In the genomic region with DNA sequence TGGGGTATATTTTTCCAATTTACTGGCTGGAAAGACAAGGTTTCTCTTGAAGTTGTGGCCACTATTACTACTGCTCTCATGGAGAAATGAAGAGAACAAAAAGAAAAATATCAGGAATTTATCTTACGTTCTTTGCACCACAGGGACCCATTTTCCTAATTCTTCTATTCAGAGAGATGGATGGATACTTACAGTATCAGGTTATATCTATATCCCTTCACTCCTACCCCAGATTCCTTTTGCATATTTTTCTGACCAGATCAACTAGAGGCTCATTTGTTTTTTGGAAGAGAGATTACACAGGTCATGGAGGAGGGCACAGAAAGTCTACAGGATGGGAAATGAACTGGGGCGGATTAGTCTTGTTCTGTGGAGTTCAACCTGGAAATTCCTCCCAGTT, we compare ENCODE assay signal across 23 cellular contexts.
DNase-seq lines count a peak whose midpoint lies in the region; FAIRE-seq and TF ChIP-seq lines count a peak whose summit lies in the region.
"Had no signal": no experiment of that assay in that cellular context is flagged by ENCODE, and none has a peak within 500 bp of the region (broad histone marks: within the 10 kb centered on the region; RNA-seq: fewer than 3 reads in every experiment).

No MANE protein-coding gene starts in this region.

- H3K27me3 ChIP-seq in astrocyte (ENCODE audit: insufficient read depth, low read length) (no peaks in the 10 kb centered on the region), mesenchymal stem cell (ENCODE audit: control insufficient read depth in 1 of 2, insufficient read depth in 1 of 2, low read length in 2 of 2) (no peaks in the 10 kb centered on the region), H9 (ENCODE audit: insufficient read depth, low read length) (no peaks in the 10 kb centered on the region)
- H3K27me3 ChIP-seq: BLaER1 treated with 17β-estradiol and CSF1 and Interleukin-3, amounts not matched to agents 10 nM and 100 nM had no signal

- H4K91ac ChIP-seq in mesenchymal stem cell (ENCODE audit: low read length) (no peak overlapping the region), H9 (ENCODE audit: insufficient read length, low read depth, low read length) (no peak overlapping the region)

- no peak overlapping the region for H2BK5ac ChIP-seq in mesenchymal stem cell (ENCODE audit: low read depth, low read length, poor library complexity, severe bottlenecking)
- H2BK5ac ChIP-seq in H9 (ENCODE audit: insufficient read length, low read length): no peak overlapping the region

- no peaks in the 10 kb centered on the region for H3K4me1 ChIP-seq in astrocyte (ENCODE audit: insufficient read depth, low read length)
- H3K4me1 ChIP-seq in mesenchymal stem cell (ENCODE audit: control insufficient read depth, insufficient read depth, low read depth, low read length): no peaks in the 10 kb centered on the region
- no peaks in the 10 kb centered on the region for H3K4me1 ChIP-seq in H9 (ENCODE audit: insufficient read depth, low read length)
- H3K4me1 ChIP-seq: A549; BLaER1 treated with 17β-estradiol and CSF1 and Interleukin-3, amounts not matched to agents 10 nM and 100 nM; Caco-2 had no signal

- no peak overlapping the region for H2BK120ac ChIP-seq in mesenchymal stem cell (ENCODE audit: low read depth, low read length)
- H2BK120ac ChIP-seq in H9 (ENCODE audit: low read depth, low read length, poor library complexity, severe bottlenecking): no peak overlapping the region

- no peak overlapping the region for H2AFZ ChIP-seq in astrocyte (ENCODE audit: low read depth, low read length)
- no peak overlapping the region for H2AFZ ChIP-seq in mesenchymal stem cell (ENCODE audit: low read depth, low read length)
- no peak overlapping the region for H2AFZ ChIP-seq in H9 (ENCODE audit: low read length)

- H3K27ac ChIP-seq in astrocyte (ENCODE audit: low read depth, low read length): no peak overlapping the region
- H3K27ac ChIP-seq in mesenchymal stem cell (ENCODE audit: low read length, poor library complexity, severe bottlenecking): no peak overlapping the region
- H3K27ac ChIP-seq in H9 (ENCODE audit: insufficient read length, low read depth, low read length): no peak overlapping the region
- H3K27ac ChIP-seq: 22Rv1; A549; BLaER1 treated with 17β-estradiol and CSF1 and Interleukin-3, amounts not matched to agents 10 nM and 100 nM; C4-2B had no signal

- TF ChIP-seq CTCF in astrocyte (IDR thresholded peaks at IDR 0.05; ENCODE audit: insufficient read depth, low read depth, low read length) (no peak), mesothelial cell of epicardium (IDR thresholded peaks at IDR 0.05; ENCODE audit: unreplicated experiment) (no peak), type B pancreatic cell (conservative IDR thresholded peaks at IDR 0.05) (no peak), H9 (conservative IDR thresholded peaks at IDR 0.05) (no peak)

- H3K4ac ChIP-seq in mesenchymal stem cell (ENCODE audit: low read depth in 1 of 2, low read length in 2 of 2) (no peak overlapping the region), H9 (ENCODE audit: low read depth, low read length) (no peak overlapping the region)

- H4K20me1 ChIP-seq in astrocyte (ENCODE audit: insufficient read depth, low read length) (no peaks in the 10 kb centered on the region), H9 (ENCODE audit: control insufficient read depth, insufficient read depth, insufficient read length) (no peaks in the 10 kb centered on the region)
- H4K20me1 ChIP-seq: BLaER1 treated with 17β-estradiol and CSF1 and Interleukin-3, amounts not matched to agents 10 nM and 100 nM had no signal

- no peak overlapping the region for H3K4me2 ChIP-seq in astrocyte (ENCODE audit: low read length)
- H3K4me2 ChIP-seq in mesenchymal stem cell (ENCODE audit: low read length, poor library complexity, severe bottlenecking): no peak overlapping the region
- H3K4me2 ChIP-seq in H9 (ENCODE audit: insufficient read depth, insufficient read length, low read length): no peak overlapping the region
- H3K4me2 ChIP-seq: A549; BLaER1 treated with 17β-estradiol and CSF1 and Interleukin-3, amounts not matched to agents 10 nM and 100 nM had no signal

- H3K23me2 ChIP-seq in H9 (ENCODE audit: insufficient read length, low read depth, low read length, poor library complexity, severe bottlenecking): no peaks in the 10 kb centered on the region

- no peak overlapping the region for H4K5ac ChIP-seq in H9 (ENCODE audit: insufficient read length, low read depth, low read length)

- no peaks in the 10 kb centered on the region for H3K79me1 ChIP-seq in mesenchymal stem cell (replicated peaks; ENCODE audit: low read length, poor library complexity, severe bottlenecking)
- H3K79me1 ChIP-seq in H9 (ENCODE audit: insufficient read depth, low read depth, low read length, poor library complexity, severe bottlenecking): no peaks in the 10 kb centered on the region

- no peak overlapping the region for H3K18ac ChIP-seq in mesenchymal stem cell (ENCODE audit: low read depth in 1 of 2, low read length in 2 of 2)
- no peak overlapping the region for H3K18ac ChIP-seq in H9 (ENCODE audit: insufficient read length, low read depth, low read length)

- H3K4me1 Mint-ChIP-seq in astrocyte (ENCODE audit: low read depth, unreplicated experiment): no peaks in the 10 kb centered on the region
- H3K4me1 Mint-ChIP-seq in mesothelial cell of epicardium: peaks cover 24% of the 10 kb centered on the region
- H3K4me1 Mint-ChIP-seq in type B pancreatic cell (ENCODE audit: unreplicated experiment): peaks cover 6% of the 10 kb centered on the region
- no peaks in the 10 kb centered on the region for H3K4me1 Mint-ChIP-seq in H9
- H3K4me1 Mint-ChIP-seq: B cell had no signal

- H3K9ac ChIP-seq in astrocyte (ENCODE audit: low read length) (no peak overlapping the region), mesenchymal stem cell (ENCODE audit: low read length) (no peak overlapping the region), H9 (ENCODE audit: extremely low read depth, insufficient read length, low read length) (no peak overlapping the region)
- H3K9ac ChIP-seq: BLaER1 treated with 17β-estradiol and CSF1 and Interleukin-3, amounts not matched to agents 10 nM and 100 nM had no signal

- H3K9me3 Mint-ChIP-seq in astrocyte (ENCODE audit: unreplicated experiment) (peaks cover 2% of the 10 kb centered on the region), mesothelial cell of epicardium (peaks cover 40% of the 10 kb centered on the region), type B pancreatic cell (peaks cover 12% of the 10 kb centered on the region), H9 (peaks cover 8 to 24% of the 10 kb centered on the region in 2 experiments; a peak in 4 of 5 replicates)

- FAIRE-seq in astrocyte (lab: Jason Lieb, UNC): no peak
- FAIRE-seq: A549, D721Med, G401.6, GM12891, GM19239 had no signal

- H2AK5ac ChIP-seq in mesenchymal stem cell (ENCODE audit: low read length, severe bottlenecking): no peak overlapping the region
- H2AK5ac ChIP-seq in H9 (ENCODE audit: insufficient read length, low read length): no peak overlapping the region

- H3T11ph ChIP-seq in H9 (ENCODE audit: low read length): no peak overlapping the region

- H3K27me3 Mint-ChIP-seq in astrocyte (ENCODE audit: low read depth, unreplicated experiment) (no peaks in the 10 kb centered on the region), mesothelial cell of epicardium (ENCODE audit: low read depth) (no peaks in the 10 kb centered on the region), type B pancreatic cell (no peaks in the 10 kb centered on the region), H9 (ENCODE audit: low read depth) (peaks cover 3% of the 10 kb centered on the region)
- H3K27me3 Mint-ChIP-seq: B cell; CD4-positive, alpha-beta T cell had no signal

- H2BK15ac ChIP-seq in mesenchymal stem cell (ENCODE audit: low read depth, poor library complexity, severe bottlenecking) (no peak overlapping the region), H9 (ENCODE audit: low read depth, low read length) (no peak overlapping the region)

- H3K14ac ChIP-seq in mesenchymal stem cell (ENCODE audit: low read length in 2 of 2) (no peak overlapping the region), H9 (ENCODE audit: insufficient read depth, low read length) (no peak overlapping the region)

- no peaks in the 10 kb centered on the region for H3K36me3 ChIP-seq in astrocyte (ENCODE audit: insufficient read depth, low read length)
- no peaks in the 10 kb centered on the region for H3K36me3 ChIP-seq in mesenchymal stem cell (ENCODE audit: control insufficient read depth in 1 of 2, insufficient read depth in 2 of 2, low read depth in 1 of 2, low read length in 2 of 2)
- H3K36me3 ChIP-seq: BLaER1 treated with 17β-estradiol and CSF1 and Interleukin-3, amounts not matched to agents 10 nM and 100 nM had no signal

- no peaks in the 10 kb centered on the region for H3K36me3 Mint-ChIP-seq in astrocyte (ENCODE audit: low read depth, unreplicated experiment)
- peaks cover 15% of the 10 kb centered on the region for H3K36me3 Mint-ChIP-seq in mesothelial cell of epicardium
- peaks cover 12% of the 10 kb centered on the region for H3K36me3 Mint-ChIP-seq in type B pancreatic cell
- peaks cover 9 to 29% (median 17%) of the 10 kb centered on the region in 3 experiments for H3K36me3 Mint-ChIP-seq in H9 (ENCODE audit: insufficient read depth in 1 of 3, low read depth in 3 of 3)
- H3K36me3 Mint-ChIP-seq: CD8-positive, alpha-beta T cell had no signal

- DNase-seq in NCI-H226: peak; percentile 37
- DNase-seq in astrocyte (ENCODE audit: low read depth): peak; percentile 37
- DNase-seq in mesothelial cell of epicardium (ENCODE audit: low spot score in 2 of 2, unreplicated experiment in 2 of 2): no peak
- no peak for DNase-seq in type B pancreatic cell (ENCODE audit: extremely low spot score, unreplicated experiment)
- DNase-seq in mesenchymal stem cell: no peak
- DNase-seq in KG1 (lab: John Stamatoyannopoulos, UW): no peak
- no peak for DNase-seq in H9
- DNase-seq: AML-193; Caco-2; Calu3; CD4-positive, alpha-beta T cell; CD8-positive, alpha-beta T cell; DMS79 treated with DMSO at 0.1 percent for 48 hours; GF-D8 had no signal

- H4K8ac ChIP-seq in mesenchymal stem cell (ENCODE audit: low read length) (no peak overlapping the region), H9 (replicated peaks; ENCODE audit: insufficient read length, low read depth, low read length) (no peak overlapping the region)

- H3K23ac ChIP-seq in mesenchymal stem cell (ENCODE audit: low read length in 2 of 2) (no peak overlapping the region), H9 (ENCODE audit: insufficient read length, low read depth, low read length) (no peak overlapping the region)

- H3K79me2 ChIP-seq in astrocyte (ENCODE audit: insufficient read depth, low read length) (no peaks in the 10 kb centered on the region), H9 (ENCODE audit: insufficient read depth, low read length) (no peaks in the 10 kb centered on the region)

- 90% methylated on average over 1 of the region's 2 CpGs for WGBS in mesenchymal stem cell
- no CpG with 5 or more reads among the region's 2 CpGs for WGBS in H9 (ENCODE audit: extremely low coverage, insufficient read length, low lambda C conversion rate)

- H2BK20ac ChIP-seq in H9 (ENCODE audit: low read depth, low read length, poor library complexity, severe bottlenecking): no peak overlapping the region

- H3K4me3 Mint-ChIP-seq in astrocyte (ENCODE audit: unreplicated experiment) (no peak overlapping the region), mesothelial cell of epicardium (no peak overlapping the region), type B pancreatic cell (no peak overlapping the region), H9 (no peak overlapping the region)
- H3K4me3 Mint-ChIP-seq: B cell; CD4-positive, alpha-beta T cell; CD8-positive, alpha-beta T cell had no signal

- no peak overlapping the region for H3K27ac Mint-ChIP-seq in astrocyte (ENCODE audit: unreplicated experiment)
- H3K27ac Mint-ChIP-seq in mesothelial cell of epicardium: peak overlapping the region; percentile 83
- H3K27ac Mint-ChIP-seq in type B pancreatic cell: peak overlapping the region; percentile 4
- H3K27ac Mint-ChIP-seq in H9: no peak overlapping the region
- H3K27ac Mint-ChIP-seq: B cell; CD4-positive, alpha-beta T cell; CD8-positive, alpha-beta T cell had no signal

- H2BK12ac ChIP-seq in mesenchymal stem cell (ENCODE audit: low read length in 2 of 2) (no peak overlapping the region), H9 (ENCODE audit: insufficient read length, low read depth, low read length) (no peak overlapping the region)

- H3K9me3 ChIP-seq in astrocyte (ENCODE audit: insufficient read depth, low read depth, low read length) (no peaks in the 10 kb centered on the region), mesenchymal stem cell (ENCODE audit: control insufficient read depth, low read length) (no peaks in the 10 kb centered on the region), H9 (ENCODE audit: control insufficient read depth, low read depth, low read length) (no peaks in the 10 kb centered on the region)
- H3K9me3 ChIP-seq: A549, Caco-2 had no signal

- no peak overlapping the region for H3K56ac ChIP-seq in H9 (ENCODE audit: insufficient read length, low read depth, low read length)

- H3K4me3 ChIP-seq in astrocyte (ENCODE audit: insufficient read depth, low read depth, low read length) (no peak overlapping the region), mesenchymal stem cell (ENCODE audit: insufficient read depth in 1 of 2, low read depth in 1 of 2, low read length in 2 of 2) (no peak overlapping the region)
- H3K4me3 ChIP-seq: A549; BLaER1 treated with 17β-estradiol and CSF1 and Interleukin-3, amounts not matched to agents 10 nM and 100 nM had no signal

Comparison
In these comparisons a context has a peak if more than half of its experiments do, and no peak if none do; other contexts are left out.
1. DNase-seq: peak in NCI-H226 (single experiment) and astrocyte (single experiment); none in mesothelial cell of epicardium (0 of 2), type B pancreatic cell (single experiment), mesenchymal stem cell (single experiment), KG1 (single experiment) and H9 (single experiment).
2. H3K27ac Mint-ChIP-seq: peak in mesothelial cell of epicardium (single experiment) and type B pancreatic cell (single experiment); none in astrocyte (single experiment) and H9 (0 of 3).